28 cellular contexts compared by ENCODE assay signal in genomic region chr13:44805623-44806022, GRCh38.
"Had no signal": no experiment of that assay in that cellular context is flagged by ENCODE, and none has a peak within 500 bp of the region (broad histone marks: within the 10 kb centered on the region; RNA-seq: fewer than 3 reads in every experiment).

No MANE protein-coding gene starts in this region.

- H3K9me3 ChIP-seq: colonic mucosa, esophagus muscularis mucosa, esophagus squamous epithelium, gastrocnemius medialis, gastroesophageal sphincter, heart left ventricle, heart right ventricle had no signal

- ATAC-seq: effector memory CD8-positive, alpha-beta T cell; foreskin keratinocyte; gastrocnemius medialis; gastroesophageal sphincter; heart left ventricle; heart right ventricle had no signal

- H3K27ac Mint-ChIP-seq: dendritic cell treated with granulocyte-macrophage colony-stimulating factor and Interleukin-4, amounts not matched to agents 40 ng/mL and 50 ng/mL, for 4 days; effector memory CD8-positive, alpha-beta T cell; endodermal cell had no signal

- DNase-seq: colonic mucosa; cortex of kidney; dermis blood vessel endothelial cell; dorsolateral prefrontal cortex; effector CD4-positive, alpha-beta T cell; effector CD8-positive, alpha-beta T cell; effector memory CD4-positive, alpha-beta T cell; effector memory CD8-positive, alpha-beta T cell; endodermal cell; erythroblast; esophagus squamous epithelium; foreskin fibroblast; foreskin keratinocyte; foreskin melanocyte; gastrocnemius medialis; glutamatergic neuron; head of caudate nucleus; heart left ventricle; heart right ventricle had no signal

- H3K9me3 Mint-ChIP-seq: dendritic cell treated with granulocyte-macrophage colony-stimulating factor and Interleukin-4, amounts not matched to agents 40 ng/mL and 50 ng/mL, for 4 days; effector memory CD8-positive, alpha-beta T cell; endodermal cell had no signal

- H3K4me3 ChIP-seq: colonic mucosa, coronary artery, dorsolateral prefrontal cortex, esophagus muscularis mucosa, esophagus squamous epithelium, gastrocnemius medialis, gastroesophageal sphincter, heart left ventricle, heart right ventricle had no signal

- FAIRE-seq: colon, endometrium, endothelial cell of umbilical vein, frontal cortex had no signal

- H3K27ac ChIP-seq: colonic mucosa, coronary artery, dorsolateral prefrontal cortex, epithelial cell of prostate, esophagus muscularis mucosa, esophagus squamous epithelium, foreskin keratinocyte, gastrocnemius medialis, gastroesophageal sphincter, heart left ventricle, heart right ventricle had no signal

- H3K27me3 ChIP-seq: colonic mucosa, esophagus muscularis mucosa, esophagus squamous epithelium, foreskin keratinocyte, gastrocnemius medialis, gastroesophageal sphincter, heart left ventricle, heart right ventricle had no signal

- H3K4me3 Mint-ChIP-seq: dendritic cell treated with granulocyte-macrophage colony-stimulating factor and Interleukin-4, amounts not matched to agents 40 ng/mL and 50 ng/mL, for 4 days; effector memory CD8-positive, alpha-beta T cell; endodermal cell had no signal

- H3K36me3 ChIP-seq: colonic mucosa, esophagus muscularis mucosa, esophagus squamous epithelium, gastrocnemius medialis, gastroesophageal sphincter, heart left ventricle, heart right ventricle had no signal

- H3K4me1 ChIP-seq: colonic mucosa, esophagus muscularis mucosa, gastrocnemius medialis had no signal
